19 cellular contexts compared by ENCODE assay signal in the genomic region with DNA sequence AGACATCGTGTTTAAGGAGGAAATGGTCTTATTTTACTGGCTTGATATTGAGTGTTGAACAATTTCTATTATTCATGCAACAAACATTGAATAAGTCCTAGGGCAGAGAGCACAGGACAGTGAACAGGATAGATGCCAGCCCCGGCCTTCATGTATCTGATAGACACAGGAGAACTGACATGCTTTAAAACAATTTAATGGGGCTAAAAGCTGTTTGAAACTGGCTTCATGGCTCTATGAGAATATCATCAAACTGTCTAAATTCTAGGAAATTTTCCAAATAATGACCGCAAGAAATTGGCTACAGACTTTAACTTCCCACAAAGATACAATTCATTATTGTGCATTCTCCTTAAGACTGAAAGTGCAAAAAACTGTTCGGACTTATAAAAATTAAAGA.
"Had no signal": no experiment of that assay in that cellular context is flagged by ENCODE, and none has a peak within 500 bp of the region (broad histone marks: within the 10 kb centered on the region; RNA-seq: fewer than 3 reads in every experiment).

No MANE protein-coding gene starts in this region.

- H3K4me3 ChIP-seq: skin epidermis, upper lobe of right lung had no signal

- H3K9me3 Mint-ChIP-seq: nephron progenitor cell had no signal

- H3K36me3 Mint-ChIP-seq: activated naive CD8-positive, alpha-beta T cell; brain had no signal

- H3K4me1 Mint-ChIP-seq: activated B cell treated with CpG ODN at 0.5 μM for 24 hours; activated CD4-positive, alpha-beta T cell treated with anti-CD3 and anti-CD28 coated beads, Interleukin-2, amount 10 ng/mL, durations not matched to agents 24 days and 14 days had no signal

- H3K27ac Mint-ChIP-seq: activated B cell treated with CpG ODN at 0.5 μM for 24 hours; activated CD4-positive, alpha-beta T cell treated with anti-CD3 and anti-CD28 coated beads, Interleukin-2, amount 10 ng/mL, durations not matched to agents 24 days and 14 days; activated CD8-positive, alpha-beta T cell treated with anti-CD3 and anti-CD28 coated beads, Interleukin-2, amount 10 ng/mL, durations not matched to agents 7 days and 5 days; activated naive CD8-positive, alpha-beta T cell; activated T-cell treated with anti-CD3 and anti-CD28 coated beads, Interleukin-2, amount 50 U/mL, for 72 hours; nephron progenitor cell had no signal

- H3K9me3 ChIP-seq: upper lobe of right lung had no signal

- H3K27me3 Mint-ChIP-seq: activated B cell treated with CpG ODN at 0.5 μM for 24 hours; activated CD4-positive, alpha-beta T cell treated with anti-CD3 and anti-CD28 coated beads, Interleukin-2, amount 10 ng/mL, durations not matched to agents 24 days and 14 days; activated naive CD8-positive, alpha-beta T cell; brain had no signal

- H3K4me1 ChIP-seq: upper lobe of right lung had no signal

- H3K36me3 ChIP-seq: upper lobe of right lung had no signal

- H3K27me3 ChIP-seq: upper lobe of right lung had no signal

- H3K4me3 Mint-ChIP-seq: activated B cell treated with CpG ODN at 0.5 μM for 24 hours; activated CD4-positive, alpha-beta T cell treated with anti-CD3 and anti-CD28 coated beads, Interleukin-2, amount 10 ng/mL, durations not matched to agents 24 days and 14 days; activated CD8-positive, alpha-beta T cell treated with anti-CD3 and anti-CD28 coated beads, Interleukin-2, amount 10 ng/mL, durations not matched to agents 7 days and 5 days; activated naive CD8-positive, alpha-beta T cell; activated T-cell treated with anti-CD3 and anti-CD28 coated beads, Interleukin-2, amount 50 U/mL, for 72 hours; brain; nephron progenitor cell had no signal

- DNase-seq: activated B cell treated with CpG ODN at 0.5 μM for 24 hours; activated CD4-positive, alpha-beta T cell treated with anti-CD3 and anti-CD28 coated beads, Interleukin-2, amount 10 ng/mL, durations not matched to agents 24 days and 14 days; activated CD8-positive, alpha-beta memory T cell treated with anti-CD3 and anti-CD28 coated beads, Interleukin-2, amount 50 U/mL, for 4 hours; activated CD8-positive, alpha-beta T cell treated with anti-CD3 and anti-CD28 coated beads, Interleukin-2, amount 10 ng/mL, durations not matched to agents 7 days and 5 days; activated gamma-delta T cell treated with Interleukin-2 at 50 U/mL for 16 hours; activated T-cell treated with anti-CD3 and anti-CD28 coated beads, Interleukin-2, amount 50 U/mL, for 72 hours; amniotic stem cell; effector CD8-positive, alpha-beta T cell; hippocampal formation; nephron progenitor cell; occipital lobe; stimulated activated CD4-positive, alpha-beta T cell treated with anti-CD3 and anti-CD28 coated beads, Interleukin-4, amount 100 ng/mL, for 4 hours; stimulated activated CD8-positive, alpha-beta memory T cell treated with anti-CD3 and anti-CD28 coated beads, Interleukin-4, amount 100 ng/mL, for 48 hours; stimulated activated naive CD4-positive, alpha-beta T cell treated with Interleukin-2 at 50 U/mL for 16 hours; T-helper 2 cell; upper lobe of right lung had no signal

- H3K27ac ChIP-seq: upper lobe of right lung had no signal
